9 cellular contexts compared by ENCODE assay signal in the genomic region with DNA sequence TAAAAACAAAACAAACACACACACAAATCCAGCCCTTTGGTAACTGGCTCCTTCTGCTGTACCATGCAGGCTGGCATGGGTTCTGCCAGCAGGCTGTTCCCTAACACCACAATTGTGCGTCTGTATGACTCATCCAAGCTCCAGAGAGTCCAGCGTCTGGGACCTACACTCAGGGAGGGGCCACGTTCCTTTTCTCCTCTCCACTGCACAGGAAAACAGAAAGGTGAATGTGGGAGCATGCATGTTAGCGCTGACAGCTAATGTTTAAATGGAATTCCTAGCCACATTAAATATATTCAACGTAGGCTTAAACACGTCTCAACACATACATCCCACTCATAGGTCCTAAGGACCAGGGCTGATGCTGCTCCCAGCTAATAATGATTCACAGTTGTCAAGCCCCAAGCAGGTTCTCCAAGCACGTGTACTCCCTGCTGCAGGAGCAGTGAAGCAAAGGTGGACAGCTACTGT.
DNase-seq lines count a peak whose midpoint lies in the region; ATAC-seq and TF ChIP-seq lines count a peak whose summit lies in the region.
"Had no signal": no experiment of that assay in that cellular context is flagged by ENCODE, and none has a peak within 500 bp of the region (broad histone marks: within the 10 kb centered on the region; RNA-seq: fewer than 3 reads in every experiment).

No MANE protein-coding gene starts in this region.

- peak; percentile 84 for DNase-seq in EH (ENCODE audit: low read depth)
- peak; percentile 34 for DNase-seq in NCI-H2227 treated with DMSO at 0.1 percent for 48 hours (lab: John Stamatoyannopoulos, UW)
- peak; percentile 74 for DNase-seq in coronary artery (ENCODE audit: low spot score)
- no peak for DNase-seq in memory B cell (ENCODE audit: low spot score in 2 of 2)
- no peak for DNase-seq in OCI-M2 (lab: John Stamatoyannopoulos, UW; ENCODE audit: unreplicated experiment)
- DNase-seq in stimulated activated naive B cell treated with anti-CD40 and anti-IgM and Interleukin-4, amounts not matched to agents 10 μg/mL and 1 μg/mL and 100 μg/mL, for 72 hours, result no peak
- no peak for DNase-seq in stimulated activated CD4-positive, alpha-beta T cell treated with anti-CD3 and anti-CD28 coated beads, Interleukin-12 subunit alpha, Interleukin-12 subunit beta, amount 100 ng/mL, for 4 hours

- TF ChIP-seq CTCF in coronary artery (IDR thresholded peaks at IDR 0.05), result peak; percentile 45

- no peak overlapping the region for H3K4me3 Mint-ChIP-seq in memory B cell
- H3K4me3 Mint-ChIP-seq in stimulated activated naive B cell treated with anti-CD40 and anti-IgM and Interleukin-4, amounts not matched to agents 10 μg/mL and 1 μg/mL and 100 μg/mL, for 72 hours, result no peak overlapping the region

- peak overlapping the region; percentile 85 for H3K27ac Mint-ChIP-seq in memory B cell
- no peak overlapping the region for H3K27ac Mint-ChIP-seq in stimulated activated naive B cell treated with anti-CD40 and anti-IgM and Interleukin-4, amounts not matched to agents 10 μg/mL and 1 μg/mL and 100 μg/mL, for 72 hours

- no peaks in the 10 kb centered on the region for H3K27me3 Mint-ChIP-seq in memory B cell
- H3K27me3 Mint-ChIP-seq in stimulated activated naive B cell treated with anti-CD40 and anti-IgM and Interleukin-4, amounts not matched to agents 10 μg/mL and 1 μg/mL and 100 μg/mL, for 72 hours, result no peaks in the 10 kb centered on the region

- H3K4me3 ChIP-seq in coronary artery, result no peak overlapping the region

- peak overlapping the region in 1 of 2 donors; percentile 3 for H3K27ac ChIP-seq in coronary artery
- H3K27ac ChIP-seq: KMS-11 had no signal

- H3K9me3 Mint-ChIP-seq in memory B cell, result peaks cover 3% of the 10 kb centered on the region
- peaks cover 8 to 9% of the 10 kb centered on the region in 2 donors for H3K9me3 Mint-ChIP-seq in stimulated activated naive B cell treated with anti-CD40 and anti-IgM and Interleukin-4, amounts not matched to agents 10 μg/mL and 1 μg/mL and 100 μg/mL, for 72 hours

- no peak for ATAC-seq in memory B cell (ENCODE audit: low read depth)
- no peak for ATAC-seq in stimulated activated naive B cell treated with anti-CD40 and anti-IgM and Interleukin-4, amounts not matched to agents 10 μg/mL and 1 μg/mL and 100 μg/mL, for 72 hours (replicated peaks)
- ATAC-seq in HG03342 (IDR thresholded peaks at IDR 0.05; ENCODE audit: unreplicated experiment), result no peak

- H3K36me3 Mint-ChIP-seq in memory B cell, result peaks cover 17% of the 10 kb centered on the region
- H3K36me3 Mint-ChIP-seq in stimulated activated naive B cell treated with anti-CD40 and anti-IgM and Interleukin-4, amounts not matched to agents 10 μg/mL and 1 μg/mL and 100 μg/mL, for 72 hours, result peaks cover 28 to 47% of the 10 kb centered on the region in 2 donors

- peaks cover 23% of the 10 kb centered on the region for H3K4me1 Mint-ChIP-seq in memory B cell
- peaks cover 20 to 26% of the 10 kb centered on the region in 2 donors for H3K4me1 Mint-ChIP-seq in stimulated activated naive B cell treated with anti-CD40 and anti-IgM and Interleukin-4, amounts not matched to agents 10 μg/mL and 1 μg/mL and 100 μg/mL, for 72 hours

Comparison
In these comparisons a context has a peak if more than half of its experiments do, and no peak if none do; other contexts are left out.
1. DNase-seq: peak in EH (single experiment), NCI-H2227 treated with DMSO at 0.1 percent for 48 hours (single experiment) and coronary artery (single experiment); none in memory B cell (0 of 2), OCI-M2 (single experiment), stimulated activated naive B cell treated with anti-CD40 and anti-IgM and Interleukin-4, amounts not matched to agents 10 μg/mL and 1 μg/mL and 100 μg/mL, for 72 hours (single experiment) and stimulated activated CD4-positive, alpha-beta T cell treated with anti-CD3 and anti-CD28 coated beads, Interleukin-12 subunit alpha, Interleukin-12 subunit beta, amount 100 ng/mL, for 4 hours (single experiment).